In the genomic region with DNA sequence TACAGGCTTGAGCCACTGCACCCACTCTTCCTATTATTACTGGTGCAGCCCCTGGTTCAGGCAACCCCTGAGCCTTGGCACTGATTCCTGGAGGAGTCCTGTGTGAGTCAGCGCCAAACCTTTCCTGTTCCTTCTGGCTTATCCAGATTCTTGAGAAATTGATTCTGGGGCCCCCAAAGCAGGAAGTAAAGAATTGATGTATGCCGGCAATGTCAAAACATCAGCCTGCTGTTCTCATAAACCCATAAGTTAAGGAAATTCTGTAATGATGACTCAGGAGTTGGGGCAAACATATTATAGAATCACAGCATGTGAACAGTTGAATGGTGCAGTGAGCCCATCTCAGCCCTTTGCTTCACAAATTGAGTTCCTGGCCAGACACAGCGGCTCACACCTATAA, we compare ENCODE assay signal across 2 cellular contexts.
TF ChIP-seq lines count a peak whose summit lies in the region.

No MANE protein-coding gene starts in this region.

TF ChIP-seq in SK-N-SH, 30 proteins besides CTCF, POLR2A, EP300 and RAD21:
- TF ChIP-seq FOXJ3 (CRISPR knock-in tag; IDR thresholded peaks at IDR 0.05), result no peak
- no peak for TF ChIP-seq NRF1 (IDR thresholded peaks at IDR 0.05; ENCODE audit: low read depth, low read length)
- TF ChIP-seq FOSL2 (IDR thresholded peaks at IDR 0.05; ENCODE audit: borderline replicate concordance, low read depth), result no peak
- no peak for TF ChIP-seq GABPA (IDR thresholded peaks at IDR 0.05; ENCODE audit: low read depth)
- TF ChIP-seq MEF2A (IDR thresholded peaks at IDR 0.05; ENCODE audit: borderline replicate concordance, low read depth), result no peak
- TF ChIP-seq NFIC (IDR thresholded peaks at IDR 0.05; ENCODE audit: borderline replicate concordance), result 0 out of 2 replicates have a peak, but pooled peaks have one; percentile 16
- no peak for TF ChIP-seq SMC3 (IDR thresholded peaks at IDR 0.05; ENCODE audit: low read depth, low read length)

TF ChIP-seq in SK-N-SH treated with all-trans-retinoic acid at 6 μM for 48 hours, 23 proteins besides CTCF, POLR2A, EP300 and RAD21:
- TF ChIP-seq ZNF8 (CRISPR knock-in tag; IDR thresholded peaks at IDR 0.05) (no peak), CSDC2 (CRISPR knock-in tag; IDR thresholded peaks at IDR 0.05) (no peak), OSR1 (CRISPR knock-in tag; IDR thresholded peaks at IDR 0.05) (no peak), TOX (CRISPR knock-in tag; IDR thresholded peaks at IDR 0.05; ENCODE audit: borderline replicate concordance) (no peak), ZNF565 (CRISPR knock-in tag; conservative IDR thresholded peaks at IDR 0.05; ENCODE audit: low read depth) (no peak), ZFP30 (CRISPR knock-in tag; IDR thresholded peaks at IDR 0.05) (no peak), ESRRG (CRISPR knock-in tag; IDR thresholded peaks at IDR 0.05) (no peak), SNAI2 (CRISPR knock-in tag; IDR thresholded peaks at IDR 0.05) (no peak), GLIS3 (CRISPR knock-in tag; IDR thresholded peaks at IDR 0.05) (no peak), RARB (CRISPR knock-in tag; IDR thresholded peaks at IDR 0.05) (no peak)
- TF ChIP-seq, protein P1, sequence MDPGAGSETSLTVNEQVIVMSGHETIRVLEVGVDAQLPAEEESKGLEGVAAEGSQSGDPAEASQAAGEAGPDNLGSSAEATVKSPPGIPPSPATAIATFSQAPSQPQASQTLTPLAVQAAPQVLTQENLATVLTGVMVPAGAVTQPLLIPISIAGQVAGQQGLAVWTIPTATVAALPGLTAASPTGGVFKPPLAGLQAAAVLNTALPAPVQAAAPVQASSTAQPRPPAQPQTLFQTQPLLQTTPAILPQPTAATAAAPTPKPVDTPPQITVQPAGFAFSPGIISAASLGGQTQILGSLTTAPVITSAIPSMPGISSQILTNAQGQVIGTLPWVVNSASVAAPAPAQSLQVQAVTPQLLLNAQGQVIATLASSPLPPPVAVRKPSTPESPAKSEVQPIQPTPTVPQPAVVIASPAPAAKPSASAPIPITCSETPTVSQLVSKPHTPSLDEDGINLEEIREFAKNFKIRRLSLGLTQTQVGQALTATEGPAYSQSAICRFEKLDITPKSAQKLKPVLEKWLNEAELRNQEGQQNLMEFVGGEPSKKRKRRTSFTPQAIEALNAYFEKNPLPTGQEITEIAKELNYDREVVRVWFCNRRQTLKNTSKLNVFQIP (CRISPR knock-in tag; IDR thresholded peaks at IDR 0.05; ENCODE audit: borderline replicate concordance, low read depth), result no peak
- TF ChIP-seq, protein P2, sequence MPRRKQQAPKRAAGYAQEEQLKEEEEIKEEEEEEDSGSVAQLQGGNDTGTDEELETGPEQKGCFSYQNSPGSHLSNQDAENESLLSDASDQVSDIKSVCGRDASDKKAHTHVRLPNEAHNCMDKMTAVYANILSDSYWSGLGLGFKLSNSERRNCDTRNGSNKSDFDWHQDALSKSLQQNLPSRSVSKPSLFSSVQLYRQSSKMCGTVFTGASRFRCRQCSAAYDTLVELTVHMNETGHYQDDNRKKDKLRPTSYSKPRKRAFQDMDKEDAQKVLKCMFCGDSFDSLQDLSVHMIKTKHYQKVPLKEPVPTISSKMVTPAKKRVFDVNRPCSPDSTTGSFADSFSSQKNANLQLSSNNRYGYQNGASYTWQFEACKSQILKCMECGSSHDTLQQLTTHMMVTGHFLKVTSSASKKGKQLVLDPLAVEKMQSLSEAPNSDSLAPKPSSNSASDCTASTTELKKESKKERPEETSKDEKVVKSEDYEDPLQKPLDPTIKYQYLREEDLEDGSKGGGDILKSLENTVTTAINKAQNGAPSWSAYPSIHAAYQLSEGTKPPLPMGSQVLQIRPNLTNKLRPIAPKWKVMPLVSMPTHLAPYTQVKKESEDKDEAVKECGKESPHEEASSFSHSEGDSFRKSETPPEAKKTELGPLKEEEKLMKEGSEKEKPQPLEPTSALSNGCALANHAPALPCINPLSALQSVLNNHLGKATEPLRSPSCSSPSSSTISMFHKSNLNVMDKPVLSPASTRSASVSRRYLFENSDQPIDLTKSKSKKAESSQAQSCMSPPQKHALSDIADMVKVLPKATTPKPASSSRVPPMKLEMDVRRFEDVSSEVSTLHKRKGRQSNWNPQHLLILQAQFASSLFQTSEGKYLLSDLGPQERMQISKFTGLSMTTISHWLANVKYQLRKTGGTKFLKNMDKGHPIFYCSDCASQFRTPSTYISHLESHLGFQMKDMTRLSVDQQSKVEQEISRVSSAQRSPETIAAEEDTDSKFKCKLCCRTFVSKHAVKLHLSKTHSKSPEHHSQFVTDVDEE (CRISPR knock-in tag; IDR thresholded peaks at IDR 0.05), result no peak
